1 cellular context compared by ENCODE assay signal in the genomic region with DNA sequence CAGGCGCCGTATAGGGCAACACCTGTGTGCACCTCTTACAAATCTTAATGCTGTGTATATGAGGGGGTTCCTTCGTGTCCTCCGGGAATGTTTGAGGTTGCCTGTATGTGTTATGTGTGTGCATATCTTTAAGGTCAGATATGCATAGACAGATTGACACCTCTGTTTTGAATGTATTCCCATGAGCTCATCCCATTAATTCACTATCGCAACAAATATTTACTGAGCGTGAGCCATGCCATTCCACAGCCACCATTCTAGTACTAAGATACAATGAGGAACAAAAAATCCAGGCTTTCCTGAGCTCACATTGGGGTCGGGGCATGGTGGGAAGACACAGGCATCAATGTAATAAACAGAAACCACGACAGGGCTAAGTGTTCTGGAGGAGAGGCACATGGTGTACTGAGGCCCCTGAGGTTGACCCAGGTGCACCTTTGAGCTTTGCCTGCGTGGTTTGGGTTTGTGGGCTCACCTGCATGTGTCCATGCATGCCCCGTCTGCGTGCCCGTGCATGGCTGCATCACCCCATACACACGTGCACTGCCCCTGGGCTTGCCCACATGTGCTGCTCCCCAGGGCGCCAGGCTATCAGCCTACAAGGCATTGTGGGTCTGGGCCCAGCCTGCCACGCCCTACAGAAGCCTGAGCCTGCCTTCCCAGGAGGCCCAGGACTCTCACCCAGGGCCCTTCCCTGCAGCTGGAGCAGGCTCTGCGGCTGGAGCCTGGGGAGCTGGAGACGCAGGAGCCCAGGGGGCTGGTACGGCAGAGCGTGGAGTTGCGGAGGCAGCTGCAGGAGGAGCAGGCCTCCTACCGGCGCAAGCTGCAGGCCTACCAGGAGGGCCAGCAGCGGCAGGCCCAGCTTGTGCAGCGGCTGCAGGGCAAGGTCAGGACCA.
TF ChIP-seq lines count a peak whose summit lies in the region.

No MANE protein-coding gene starts in this region.

TF ChIP-seq in HepG2, 621 proteins besides CTCF, POLR2A, EP300 and RAD21:
- peak; percentile 27; the same call in 1 of the 2 replicates for TF ChIP-seq MNT (IDR thresholded peaks at IDR 0.05)
